In genomic region chr5:133247881-133248642, GRCh38 we compare ENCODE assay signal across 9 cellular contexts.
DNase-seq lines count a peak whose midpoint lies in the region; ATAC-seq and TF ChIP-seq lines count a peak whose summit lies in the region.
"Had no signal": no experiment of that assay in that cellular context is flagged by ENCODE, and none has a peak within 500 bp of the region (broad histone marks: within the 10 kb centered on the region; RNA-seq: fewer than 3 reads in every experiment).

No MANE protein-coding gene starts in this region.

- POLR2A ChIA-PET in PC-3 (lab: Charles Lee; ENCODE audit: unreplicated experiment): no interaction called here

- H3K9me3 ChIP-seq in PC-3 (ENCODE audit: low read length) (no peaks in the 10 kb centered on the region), suprapubic skin (no peaks in the 10 kb centered on the region)

- DNase-seq in GM13976 (ENCODE audit: low spot score): no peak
- no peak for DNase-seq in PC-3
- DNase-seq in fibroblast of the aortic adventitia (ENCODE audit: low read depth): peak; percentile 55
- peak; percentile 35 for DNase-seq in retina
- DNase-seq in GM03348 (ENCODE audit: low spot score): no peak
- DNase-seq in central memory CD4-positive, alpha-beta T cell: no peak
- DNase-seq in suprapubic skin (ENCODE audit: low spot score in 2 of 2): no peak
- no peak for DNase-seq in posterior vena cava (ENCODE audit: low spot score)
- DNase-seq: activated CD8-positive, alpha-beta memory T cell treated with anti-CD3 and anti-CD28 coated beads, Interleukin-2, amount 10 ng/mL, durations not matched to agents 7 days and 5 days had no signal

- 91% methylated on average over 5 of the region's 6 CpGs for WGBS in suprapubic skin

- TF ChIP-seq EP300 in suprapubic skin (IDR thresholded peaks at IDR 0.05): no peak

- no peaks in the 10 kb centered on the region for H3K9me2 ChIP-seq in PC-3 (replicated peaks; ENCODE audit: low read length)

- no peaks in the 10 kb centered on the region for H4K20me1 ChIP-seq in PC-3 (ENCODE audit: low read length)

- BruUV-seq in PC-3 (replicated peaks; lab: Mats Ljungman, UMichigan): no TSS peak

- H3F3A ChIP-seq in PC-3 (ENCODE audit: low read length, unreplicated experiment): no peaks in the 10 kb centered on the region

- H3K4me1 ChIP-seq in PC-3 (ENCODE audit: insufficient read depth, low read length) (peaks cover 44% of the 10 kb centered on the region), suprapubic skin (no peaks in the 10 kb centered on the region)

- no peaks in the 10 kb centered on the region for H3K36me3 ChIP-seq in PC-3 (ENCODE audit: low read depth, low read length)
- no peaks in the 10 kb centered on the region for H3K36me3 ChIP-seq in suprapubic skin

- H3K27me3 ChIP-seq in PC-3 (ENCODE audit: low read length) (no peaks in the 10 kb centered on the region), suprapubic skin (no peaks in the 10 kb centered on the region)

- ATAC-seq in PC-3: no peak
- ATAC-seq: activated CD8-positive, alpha-beta memory T cell treated with anti-CD3 and anti-CD28 coated beads, Interleukin-2, amount 10 ng/mL, durations not matched to agents 7 days and 5 days had no signal

- CTCF ChIA-PET in PC-3 (lab: Charles Lee): interaction anchor here (0.5 to 1.0 kb wide), 3 partner anchors 134 to 661 kb away, joined by 3 to 7 read pairs (median 3); no protein-coding TSS in a partner anchor

- in situ Hi-C loops in GM13976 (cut with MboI; ENCODE audit: low sequenced_read_pairs, unreplicated experiment): no loop called here

- intact Hi-C loops in PC-3 (cut with micrococcal nuclease): loop anchor here (2.0 kb wide), 1 partner anchor 137 kb away; no protein-coding TSS in a partner anchor
- intact Hi-C loops in posterior vena cava (cut with DNase I): no loop called here

- TF ChIP-seq POLR2A in suprapubic skin (IDR thresholded peaks at IDR 0.05): no peak

- H3K27ac ChIP-seq in PC-3 (ENCODE audit: low read length) (no peak overlapping the region), suprapubic skin (no peak overlapping the region)

- TF ChIP-seq CTCF in GM13976 (IDR thresholded peaks at IDR 0.05; ENCODE audit: borderline replicate concordance, control extremely low read depth, extremely low read depth, insufficient read depth, missing control alignments) (peak; percentile 40), PC-3 (conservative IDR thresholded peaks at IDR 0.05; ENCODE audit: low read depth, low read length) (peak; percentile 57), fibroblast of the aortic adventitia (IDR thresholded peaks at IDR 0.05; ENCODE audit: insufficient read depth, low read length) (peak; percentile 50), suprapubic skin (IDR thresholded peaks at IDR 0.05) (no peak)

- H2AFZ ChIP-seq in PC-3 (ENCODE audit: low read length): no peak overlapping the region

- no peak overlapping the region for H3K9ac ChIP-seq in PC-3 (ENCODE audit: low read length)

- H3K4me3 ChIP-seq in PC-3 (ENCODE audit: low read length): no peak overlapping the region
- no peak overlapping the region for H3K4me3 ChIP-seq in fibroblast of the aortic adventitia (ENCODE audit: low read depth, low read length)
- H3K4me3 ChIP-seq in suprapubic skin: no peak overlapping the region

- no peaks in the 10 kb centered on the region for H3K79me2 ChIP-seq in PC-3 (ENCODE audit: low read length)

- H3K4me2 ChIP-seq in PC-3 (ENCODE audit: low read length): no peak overlapping the region

Comparison
In these comparisons a context has a peak if more than half of its experiments do, and no peak if none do; other contexts are left out.
1. DNase-seq: peak in fibroblast of the aortic adventitia (single experiment) and retina (single experiment); none in GM13976 (single experiment), PC-3 (single experiment), GM03348 (single experiment), central memory CD4-positive, alpha-beta T cell (single experiment), suprapubic skin (0 of 2) and posterior vena cava (single experiment).
2. CTCF ChIP-seq: peak in GM13976 (single experiment), PC-3 (single experiment) and fibroblast of the aortic adventitia (single experiment); none in suprapubic skin (0 of 2).